18 cellular contexts compared by ENCODE assay signal in the genomic region with DNA sequence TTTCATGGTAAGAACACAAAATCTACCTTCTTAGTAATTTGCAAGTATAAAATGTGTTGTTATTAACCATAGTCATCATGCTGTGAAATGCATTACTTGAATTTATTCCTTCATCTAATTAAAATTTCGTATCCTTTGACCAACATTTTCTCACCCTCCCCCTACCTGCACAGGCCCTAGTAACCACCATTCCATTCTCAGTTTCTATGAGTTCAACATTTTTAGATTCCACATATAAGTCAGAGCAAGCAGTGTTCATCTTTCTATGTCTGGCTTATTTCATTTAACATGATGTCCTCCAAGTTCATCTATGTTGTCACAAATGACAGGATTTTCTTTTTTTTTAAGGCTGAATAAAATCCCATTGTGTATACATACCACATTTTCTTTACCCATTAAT. TPM values are rescaled to one million over a fixed set of nuclear protein-coding genes. Genes with fewer than 3 reads are reported as not detected.
"Had no signal": no experiment of that assay in that cellular context is flagged by ENCODE, and none has a peak within 500 bp of the region (broad histone marks: within the 10 kb centered on the region; RNA-seq: fewer than 3 reads in every experiment).

No MANE protein-coding gene starts in this region.

- H3K36me3 Mint-ChIP-seq: natural killer cell had no signal

- DNase-seq: activated CD4-positive, alpha-beta T cell treated with anti-CD3 and anti-CD28 coated beads, Interleukin-2, amount 10 ng/mL, durations not matched to agents 24 days and 14 days; activated CD4-positive, CD25-positive, alpha-beta regulatory T cell; activated CD8-positive, alpha-beta memory T cell treated with anti-CD3 and anti-CD28 coated beads for 24 hours; activated naive CD8-positive, alpha-beta T cell treated with anti-CD3 and anti-CD28 coated beads for 36 hours; anterior cingulate cortex; brain microvascular endothelial cell; cortex of kidney; effector memory CD4-positive, alpha-beta T cell; foreskin keratinocyte; kidney glomerular epithelial cell; mesenchymal stem cell; natural killer cell; stimulated activated CD4-positive, alpha-beta T cell treated with anti-CD3 and anti-CD28 coated beads, Interleukin-1b, Interleukin-23, amount 100 ng/mL, for 48 hours; upper lobe of right lung had no signal

- H3K4me3 Mint-ChIP-seq: activated CD4-positive, alpha-beta T cell treated with anti-CD3 and anti-CD28 coated beads, Interleukin-2, amount 10 ng/mL, durations not matched to agents 24 days and 14 days; activated naive CD8-positive, alpha-beta T cell treated with anti-CD3 and anti-CD28 coated beads for 36 hours; central memory CD8-positive, alpha-beta T cell; natural killer cell had no signal

- H3K27me3 Mint-ChIP-seq: activated CD4-positive, alpha-beta T cell treated with anti-CD3 and anti-CD28 coated beads, Interleukin-2, amount 10 ng/mL, durations not matched to agents 24 days and 14 days; activated naive CD8-positive, alpha-beta T cell treated with anti-CD3 and anti-CD28 coated beads for 36 hours; central memory CD8-positive, alpha-beta T cell had no signal

- ATAC-seq: foreskin keratinocyte, natural killer cell, upper lobe of right lung had no signal

- H3K4me1 Mint-ChIP-seq: activated CD4-positive, alpha-beta T cell treated with anti-CD3 and anti-CD28 coated beads, Interleukin-2, amount 10 ng/mL, durations not matched to agents 24 days and 14 days; activated naive CD8-positive, alpha-beta T cell treated with anti-CD3 and anti-CD28 coated beads for 36 hours; central memory CD8-positive, alpha-beta T cell; natural killer cell had no signal

- H3K27ac Mint-ChIP-seq: activated CD4-positive, alpha-beta T cell treated with anti-CD3 and anti-CD28 coated beads, Interleukin-2, amount 10 ng/mL, durations not matched to agents 24 days and 14 days; activated naive CD8-positive, alpha-beta T cell treated with anti-CD3 and anti-CD28 coated beads for 36 hours; natural killer cell had no signal

RNA-seq across cellular contexts. Expression of gene CCDC179, which starts 43.5 kb away (rescaled TPM):
- total RNA-seq: activated CD4-positive, alpha-beta T cell treated with anti-CD3 and anti-CD28 coated beads, Interleukin-2, amount 10 ng/mL, durations not matched to agents 24 days and 14 days; activated naive CD8-positive, alpha-beta T cell treated with anti-CD3 and anti-CD28 coated beads for 36 hours; foreskin keratinocyte; liver; natural killer cell; renal cortical epithelial cell; thoracic aorta; upper lobe of right lung had no signal
